In the genomic region with DNA sequence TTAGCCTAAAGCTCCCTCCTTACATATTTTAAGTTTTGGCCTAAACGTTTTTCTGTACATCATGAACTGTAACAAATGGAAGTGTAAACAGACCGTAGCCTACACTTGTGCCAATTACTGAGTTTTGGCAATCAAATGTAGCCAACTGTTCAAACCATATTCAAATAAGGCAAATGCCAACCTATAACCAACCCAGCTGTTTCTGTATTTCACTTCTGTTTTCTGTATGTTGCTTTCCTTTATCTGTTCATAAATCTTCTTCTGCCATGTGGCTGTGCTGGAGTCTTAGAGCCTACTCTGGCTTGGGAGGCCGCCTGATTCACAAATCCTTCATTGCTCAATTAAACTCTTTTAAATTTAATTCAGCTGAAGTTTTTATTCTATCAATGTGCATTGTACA, we compare ENCODE assay signal across 16 cellular contexts. TPM values are rescaled to one million over a fixed set of nuclear protein-coding genes. Genes with fewer than 3 reads are reported as not detected.
DNase-seq lines count a peak whose midpoint lies in the region; ATAC-seq, FAIRE-seq and TF ChIP-seq lines count a peak whose summit lies in the region.
"Had no signal": no experiment of that assay in that cellular context is flagged by ENCODE, and none has a peak within 500 bp of the region (broad histone marks: within the 10 kb centered on the region; RNA-seq: fewer than 3 reads in every experiment).

No MANE protein-coding gene starts in this region.

- H2BK12ac ChIP-seq in neuronal stem cell (ENCODE audit: low read length): no peak overlapping the region

- peak; percentile 47 for ATAC-seq in HG02763 (IDR thresholded peaks at IDR 0.05; ENCODE audit: unreplicated experiment)
- ATAC-seq in memory B cell (ENCODE audit: low read depth): peak; percentile 34
- ATAC-seq in PC-3: no peak

- H3K9me3 ChIP-seq in HUES48 (ENCODE audit: control insufficient read depth, insufficient read depth, low read length): no peaks in the 10 kb centered on the region
- H3K9me3 ChIP-seq in PC-3 (ENCODE audit: low read length): no peaks in the 10 kb centered on the region
- no peaks in the 10 kb centered on the region for H3K9me3 ChIP-seq in neuronal stem cell (replicated peaks in 1 of 2; ENCODE audit: control insufficient read depth in 2 of 2, insufficient read depth in 1 of 2, low read depth in 1 of 2, low read length in 2 of 2)

- no peak overlapping the region for H3K4ac ChIP-seq in neuronal stem cell (ENCODE audit: low read length)

- H3K14ac ChIP-seq in neuronal stem cell (ENCODE audit: low read length): no peak overlapping the region

- intact Hi-C loops in PC-3 (cut with micrococcal nuclease) (no loop called here), MCF 10A (cut with micrococcal nuclease) (no loop called here)

- BruUV-seq in PC-3 (replicated peaks; lab: Mats Ljungman, UMichigan) (no TSS peak), MCF 10A (replicated peaks; lab: Mats Ljungman, UMichigan) (no TSS peak)

- no peak overlapping the region for H4K91ac ChIP-seq in neuronal stem cell (ENCODE audit: low read depth, low read length, poor library complexity)

- H3K36me3 Mint-ChIP-seq in memory B cell (no peaks in the 10 kb centered on the region), MCF 10A (ENCODE audit: insufficient read depth, unreplicated experiment) (no peaks in the 10 kb centered on the region)

- peaks cover 6% of the 10 kb centered on the region for H3K27me3 Mint-ChIP-seq in memory B cell
- H3K27me3 Mint-ChIP-seq in MCF 10A (ENCODE audit: insufficient read depth, unreplicated experiment): peaks cover 16% of the 10 kb centered on the region
- H3K27me3 Mint-ChIP-seq: dendritic cell treated with granulocyte-macrophage colony-stimulating factor and Interleukin-4, amounts not matched to agents 40 ng/mL and 50 ng/mL, for 4 days had no signal

- H3K9me3 Mint-ChIP-seq in memory B cell: peaks cover 7% of the 10 kb centered on the region
- H3K9me3 Mint-ChIP-seq in MCF 10A (ENCODE audit: unreplicated experiment): no peaks in the 10 kb centered on the region
- H3K9me3 Mint-ChIP-seq: dendritic cell treated with granulocyte-macrophage colony-stimulating factor and Interleukin-4, amounts not matched to agents 40 ng/mL and 50 ng/mL, for 4 days had no signal

- H3K4me1 ChIP-seq in HUES48 (ENCODE audit: control insufficient read depth, insufficient read depth, low read length) (peaks cover 45% of the 10 kb centered on the region), PC-3 (ENCODE audit: insufficient read depth, low read length) (no peaks in the 10 kb centered on the region), neuronal stem cell (ENCODE audit: control insufficient read depth in 2 of 2, insufficient read depth in 1 of 2, low read depth in 1 of 2, low read length in 2 of 2) (no peaks in the 10 kb centered on the region)

- no peak overlapping the region for H2BK120ac ChIP-seq in neuronal stem cell (ENCODE audit: low read depth, low read length)

- H3K9me2 ChIP-seq in PC-3 (replicated peaks; ENCODE audit: low read length): no peaks in the 10 kb centered on the region

- no peaks in the 10 kb centered on the region for H3K79me2 ChIP-seq in PC-3 (ENCODE audit: low read length)

- peak; percentile 67 for FAIRE-seq in GM19239 (lab: Jason Lieb, UNC)

- no peak overlapping the region for H2AFZ ChIP-seq in PC-3 (ENCODE audit: low read length)
- no peak overlapping the region for H2AFZ ChIP-seq in neuronal stem cell (ENCODE audit: low read length)

- H3K18ac ChIP-seq in neuronal stem cell (ENCODE audit: low read length): no peak overlapping the region

- no peaks in the 10 kb centered on the region for H3F3A ChIP-seq in PC-3 (ENCODE audit: low read length, unreplicated experiment)

- H2AK5ac ChIP-seq in neuronal stem cell (ENCODE audit: low read depth, low read length): no peak overlapping the region

- H3K4me1 Mint-ChIP-seq in memory B cell (peaks cover 4% of the 10 kb centered on the region), MCF 10A (ENCODE audit: insufficient read depth, unreplicated experiment) (no peaks in the 10 kb centered on the region)

- POLR2A ChIA-PET in PC-3 (lab: Charles Lee; ENCODE audit: unreplicated experiment) (no interaction called here), MCF 10A (lab: Yijun Ruan, JAX) (no interaction called here)

- H3K9ac ChIP-seq in HUES48 (ENCODE audit: low read depth, low read length) (no peak overlapping the region), PC-3 (ENCODE audit: low read length) (no peak overlapping the region), neuronal stem cell (ENCODE audit: low read depth, low read length, poor library complexity) (no peak overlapping the region)

- H4K8ac ChIP-seq in neuronal stem cell (ENCODE audit: low read depth, low read length): no peak overlapping the region

- no peaks in the 10 kb centered on the region for H3K79me1 ChIP-seq in neuronal stem cell (ENCODE audit: low read depth, low read length)

- no peak overlapping the region for H3K4me3 Mint-ChIP-seq in memory B cell
- H3K4me3 Mint-ChIP-seq in MCF 10A (ENCODE audit: unreplicated experiment): no peak overlapping the region
- H3K4me3 Mint-ChIP-seq: dendritic cell treated with granulocyte-macrophage colony-stimulating factor and Interleukin-4, amounts not matched to agents 40 ng/mL and 50 ng/mL, for 4 days had no signal

- no peak overlapping the region for H3K23ac ChIP-seq in neuronal stem cell (ENCODE audit: low read depth, low read length, poor library complexity)

- no peak overlapping the region for H3K27ac Mint-ChIP-seq in memory B cell
- H3K27ac Mint-ChIP-seq in MCF 10A (ENCODE audit: low read depth, unreplicated experiment): no peak overlapping the region
- H3K27ac Mint-ChIP-seq: dendritic cell treated with granulocyte-macrophage colony-stimulating factor and Interleukin-4, amounts not matched to agents 40 ng/mL and 50 ng/mL, for 4 days had no signal

- H2BK5ac ChIP-seq in neuronal stem cell (ENCODE audit: low read length): no peak overlapping the region

- no peaks in the 10 kb centered on the region for H3K36me3 ChIP-seq in HUES48 (ENCODE audit: control insufficient read depth, insufficient read depth, low read length)
- no peaks in the 10 kb centered on the region for H3K36me3 ChIP-seq in PC-3 (ENCODE audit: low read depth, low read length)
- no peaks in the 10 kb centered on the region for H3K36me3 ChIP-seq in neuronal stem cell (replicated peaks in 1 of 2; ENCODE audit: control insufficient read depth in 2 of 2, insufficient read depth in 2 of 2, low read length in 2 of 2)

- TF ChIP-seq CTCF in PC-3 (conservative IDR thresholded peaks at IDR 0.05; ENCODE audit: low read depth, low read length) (no peak), MCF 10A (IDR thresholded peaks at IDR 0.05; ENCODE audit: unreplicated experiment) (no peak)

- H4K20me1 ChIP-seq in PC-3 (ENCODE audit: low read length): no peaks in the 10 kb centered on the region

- H3K27ac ChIP-seq in HUES48 (ENCODE audit: low read depth, low read length) (peak overlapping the region; percentile 97), PC-3 (ENCODE audit: low read length) (no peak overlapping the region), neuronal stem cell (replicated peaks; ENCODE audit: low read length) (no peak overlapping the region)

- DNase-seq in GM19239 (ENCODE audit: insufficient read length, low spot score) (no peak), memory B cell (ENCODE audit: low spot score in 2 of 2) (no peak), epidermal melanocyte (ENCODE audit: insufficient read length, low spot score) (no peak), PC-3 (no peak), MCF 10A (ENCODE audit: unreplicated experiment) (no peak), neuronal stem cell (ENCODE audit: low spot score) (no peak)
- DNase-seq: activated CD4-positive, alpha-beta T cell treated with anti-CD3 and anti-CD28 coated beads for 4 hours; COR-L47; NCI-H187; Right ventricle myocardium superior had no signal

- H3K27me3 ChIP-seq in HUES48 (ENCODE audit: control insufficient read depth, insufficient read depth, low read length) (no peaks in the 10 kb centered on the region), PC-3 (ENCODE audit: low read length) (no peaks in the 10 kb centered on the region), neuronal stem cell (ENCODE audit: control insufficient read depth in 3 of 3, insufficient read depth in 3 of 3, low read depth in 1 of 3, low read length in 3 of 3) (peaks cover 0 to 17% (median 0%) of the 10 kb centered on the region in 3 experiments)

- no CpG with 5 or more reads among the region's 3 CpGs for WGBS in neuronal stem cell (ENCODE audit: extremely low coverage in 2 of 2, insufficient read length in 2 of 2, insufficient replicate concordance in 1 of 2), 2 donors

- H3K4me2 ChIP-seq in PC-3 (ENCODE audit: low read length) (no peak overlapping the region), neuronal stem cell (ENCODE audit: insufficient read depth, low read length, poor library complexity, severe bottlenecking) (no peak overlapping the region)

- H3K4me3 ChIP-seq in HUES48 (ENCODE audit: low read depth, low read length) (no peak overlapping the region), PC-3 (ENCODE audit: low read length) (no peak overlapping the region), neuronal stem cell (ENCODE audit: low read length in 2 of 2) (no peak overlapping the region)

- CTCF ChIA-PET in PC-3 (lab: Charles Lee) (no interaction called here), MCF 10A (lab: Yijun Ruan, JAX) (no interaction called here)

- H2BK15ac ChIP-seq in neuronal stem cell (ENCODE audit: low read length): no peak overlapping the region

RNA-seq across cellular contexts. Expression of a gene that starts 6.9 kb away (rescaled TPM):
- total RNA-seq in PC-3 (2014; rRNA removed) (not detected in 2 replicates), MCF 10A (2022) (not detected in 2 replicates)
- not detected for polyA plus RNA-seq in neuronal stem cell (2013, experiment 1 of 2)
- polyA plus RNA-seq in neuronal stem cell (2013, experiment 2 of 2): not detected
- total RNA-seq: lung microvascular endothelial cell, pulmonary artery endothelial cell, Right ventricle myocardium superior, urinary bladder had no signal
- polyA plus RNA-seq: urinary bladder had no signal
